ENCODE assay signal across 29 cellular contexts in the genomic region with DNA sequence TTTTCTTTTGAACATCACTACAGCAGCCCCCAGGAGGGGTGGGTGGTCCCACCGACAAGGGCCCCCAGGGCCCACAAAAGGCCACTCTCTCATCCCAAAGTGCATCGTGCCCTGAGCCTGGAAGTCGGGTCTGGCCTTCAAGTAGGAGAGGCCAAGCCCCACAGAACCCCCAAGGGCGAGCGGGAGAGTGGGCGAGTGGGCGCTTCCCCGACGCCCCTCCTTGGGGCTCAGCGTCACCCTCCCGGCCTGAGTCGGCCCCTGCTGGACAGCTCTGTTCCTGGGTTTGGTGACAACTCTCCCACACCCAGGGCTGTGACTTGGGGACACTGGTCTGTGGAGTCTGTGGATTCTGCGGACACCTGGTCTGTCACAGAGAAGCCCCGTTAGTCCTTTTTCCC. TPM values are rescaled to one million over a fixed set of nuclear protein-coding genes. Genes with fewer than 3 reads are reported as not detected.
DNase-seq lines count a peak whose midpoint lies in the region; ATAC-seq, FAIRE-seq and TF ChIP-seq lines count a peak whose summit lies in the region.
"Had no signal": no experiment of that assay in that cellular context is flagged by ENCODE, and none has a peak within 500 bp of the region (broad histone marks: within the 10 kb centered on the region; RNA-seq: fewer than 3 reads in every experiment).

No MANE protein-coding gene starts in this region.

- H2BK120ac ChIP-seq in H1 (replicated peaks; ENCODE audit: low read depth, low read length) (no peak overlapping the region), neuronal stem cell (ENCODE audit: low read depth, low read length) (peak overlapping the region; percentile 37)

- H3K27me3 ChIP-seq in heart right ventricle (no peaks in the 10 kb centered on the region), H1 (replicated peaks in 1 of 4; ENCODE audit: control insufficient read depth in 3 of 4, extremely low read depth in 1 of 4, insufficient read depth in 3 of 4, low read length in 3 of 4) (no peaks in the 10 kb centered on the region; a peak in 2 of 7 replicates), neuronal stem cell (ENCODE audit: control insufficient read depth in 3 of 3, insufficient read depth in 3 of 3, low read depth in 1 of 3, low read length in 3 of 3) (peaks cover 0 to 21% (median 0%) of the 10 kb centered on the region in 3 experiments)
- H3K27me3 ChIP-seq: gastroesophageal sphincter, pancreas had no signal

- no peak for TF ChIP-seq RAD21 in H1 (IDR thresholded peaks at IDR 0.05 in 1 of 2, conservative IDR thresholded peaks at IDR 0.05 in 1 of 2; ENCODE audit: low read depth in 2 of 2, low read length in 2 of 2)

- POLR2A ChIA-PET in H1 (lab: Charles Lee; ENCODE audit: partially characterized antibody) = interaction anchor here (0.6 to 2.3 kb wide), 3 partner anchors 45 to 51 kb away, joined by 3 to 14 read pairs (median 3); no protein-coding TSS in a partner anchor

- no peak for TF ChIP-seq CTCF in heart right ventricle (IDR thresholded peaks at IDR 0.05)
- TF ChIP-seq CTCF in H1 (IDR thresholded peaks at IDR 0.05; ENCODE audit: control extremely low read depth in 1 of 3, insufficient read depth in 1 of 3, low read depth in 1 of 3, low read length in 3 of 3) = no peak

- no peak for TF ChIP-seq POLR2A in H1 (IDR thresholded peaks at IDR 0.05; ENCODE audit: control extremely low read depth in 1 of 2, low read depth in 2 of 2, low read length in 2 of 2)

- H2BK5ac ChIP-seq in H1 (ENCODE audit: low read depth, low read length) (peak overlapping the region; percentile 81; the same call in 1 of the 2 replicates), neuronal stem cell (ENCODE audit: low read length) (no peak overlapping the region)

- H3K14ac ChIP-seq in H1 (ENCODE audit: insufficient read length) = no peak overlapping the region
- H3K14ac ChIP-seq in neuronal stem cell (ENCODE audit: low read length) = no peak overlapping the region

- H4K91ac ChIP-seq in H1 (replicated peaks; ENCODE audit: insufficient read length, low read length) (no peak overlapping the region), neuronal stem cell (ENCODE audit: low read depth, low read length, poor library complexity) (no peak overlapping the region)

- H3K18ac ChIP-seq in H1 (ENCODE audit: extremely low read depth, low read length) = no peak overlapping the region
- H3K18ac ChIP-seq in neuronal stem cell (ENCODE audit: low read length) = peak overlapping the region; percentile 79

- no peak overlapping the region for H4K5ac ChIP-seq in H1 (ENCODE audit: insufficient read length, low read depth, low read length)

- no peaks in the 10 kb centered on the region for H3K79me1 ChIP-seq in H1 (ENCODE audit: low read depth, low read length)
- peaks cover 2% of the 10 kb centered on the region for H3K79me1 ChIP-seq in neuronal stem cell (ENCODE audit: low read depth, low read length)

- intact Hi-C loops in heart right ventricle (cut with DNase I) (loop anchor here in 2 of 10 donors (5.0 kb wide), 2 partner anchors 60 to 65 kb away; no protein-coding TSS in a partner anchor), cardiac septum (cut with DNase I) (no loop called here)

- no peak overlapping the region; the same call in 1 of the 2 replicates for H4K8ac ChIP-seq in H1 (ENCODE audit: extremely low read depth, insufficient read depth, low read length)
- no peak overlapping the region for H4K8ac ChIP-seq in neuronal stem cell (ENCODE audit: low read depth, low read length)

- no peak overlapping the region for H3K4ac ChIP-seq in H1 (replicated peaks; ENCODE audit: insufficient read length, low read depth, low read length)
- no peak overlapping the region for H3K4ac ChIP-seq in neuronal stem cell (ENCODE audit: low read length)

- 93 to 94% methylated on average over 14 of the region's 14 CpGs for WGBS in heart right ventricle, 2 donors
- 90% methylated on average over 14 of the region's 14 CpGs; no CpG with 5 or more reads in 1 of the 2 experiments for WGBS in H1 (ENCODE audit: extremely low coverage in 1 of 2, insufficient coverage in 1 of 2, insufficient read length in 1 of 2, insufficient replicate concordance in 2 of 2, low coverage in 1 of 2, low lambda C conversion rate in 2 of 2, missing lambda C conversion rate in 1 of 2), 2 experiments
- WGBS in neuronal stem cell (ENCODE audit: extremely low coverage in 2 of 2, insufficient read length in 2 of 2, insufficient replicate concordance in 1 of 2), 2 donors = no CpG with 5 or more reads among the region's 14 CpGs

- H3K4me1 ChIP-seq in heart right ventricle (peaks cover 27 to 83% (median 53%) of the 10 kb centered on the region in 9 donors), H1 (replicated peaks in 1 of 4; ENCODE audit: control insufficient read depth in 3 of 4, insufficient read depth in 4 of 4, low read length in 3 of 4) (peaks cover 7 to 32% (median 19%) of the 10 kb centered on the region in 4 experiments), neuronal stem cell (ENCODE audit: control insufficient read depth in 2 of 2, insufficient read depth in 1 of 2, low read depth in 1 of 2, low read length in 2 of 2) (peaks cover 7 to 51% of the 10 kb centered on the region in 2 donors)

- no peaks in the 10 kb centered on the region for H3K23me2 ChIP-seq in H1 (ENCODE audit: low read depth, low read length)

- no peaks in the 10 kb centered on the region for H3K9me3 ChIP-seq in heart right ventricle
- no peaks in the 10 kb centered on the region for H3K9me3 ChIP-seq in H1 (ENCODE audit: insufficient read depth in 2 of 2, low read depth in 1 of 2, low read length in 1 of 2)
- no peaks in the 10 kb centered on the region for H3K9me3 ChIP-seq in neuronal stem cell (replicated peaks in 1 of 2; ENCODE audit: control insufficient read depth in 2 of 2, insufficient read depth in 1 of 2, low read depth in 1 of 2, low read length in 2 of 2)
- H3K9me3 ChIP-seq: gastroesophageal sphincter, mucosa of descending colon, pancreas had no signal

- H3K4me3 ChIP-seq in heart right ventricle (no peak overlapping the region), H1 (ENCODE audit: extremely low read depth in 1 of 4, insufficient read depth in 2 of 4, low read depth in 3 of 4, low read length in 4 of 4) (no peak overlapping the region), neuronal stem cell (ENCODE audit: low read length in 2 of 2) (no peak overlapping the region)
- H3K4me3 ChIP-seq: gastroesophageal sphincter, mucosa of descending colon, pancreas had no signal

- H2AFZ ChIP-seq in H1 (ENCODE audit: low read length) = no peak overlapping the region
- no peak overlapping the region for H2AFZ ChIP-seq in neuronal stem cell (ENCODE audit: low read length)

- no peak overlapping the region for H3K56ac ChIP-seq in H1 (replicated peaks; ENCODE audit: insufficient read length, low read depth, low read length)

- no peaks in the 10 kb centered on the region for H3K36me3 ChIP-seq in heart right ventricle
- H3K36me3 ChIP-seq in H1 (ENCODE audit: control insufficient read depth in 2 of 4, insufficient read depth in 4 of 4, low read length in 3 of 4) = no peaks in the 10 kb centered on the region
- no peaks in the 10 kb centered on the region for H3K36me3 ChIP-seq in neuronal stem cell (replicated peaks in 1 of 2; ENCODE audit: control insufficient read depth in 2 of 2, insufficient read depth in 2 of 2, low read length in 2 of 2)
- H3K36me3 ChIP-seq: gastroesophageal sphincter, pancreas had no signal

- DNase-seq in heart right ventricle (peak in 1 of 2 donors; percentile 15), cardiac septum (ENCODE audit: low spot score) (no peak), H1 (ENCODE audit: low read depth in 1 of 2, low spot score in 2 of 2) (no peak), neuronal stem cell (ENCODE audit: low spot score) (no peak), NCI-H526 treated with DMSO at 0.1 percent for 48 hours (lab: John Stamatoyannopoulos, UW) (no peak), AG20443 (ENCODE audit: low spot score) (no peak)
- no peak for DNase-seq in stimulated activated CD4-positive, alpha-beta T cell treated with anti-CD3 and anti-CD28 coated beads, Interleukin-4, amount 100 ng/mL, for 24 hours
- DNase-seq: activated CD4-positive, alpha-beta T cell treated with anti-CD3 and anti-CD28 coated beads for 4 hours; activated T-cell treated with anti-CD3 and anti-CD28 coated beads for 4 hours; anterior cingulate cortex; CD8-positive, alpha-beta T cell; central memory CD4-positive, alpha-beta T cell; GOT3; hypothalamus; immature natural killer cell; KBM-7; NCI-H1105 treated with DMSO at 0.1 percent for 48 hours; NCI-H2029 treated with DMSO at 0.1 percent for 48 hours; NCI-H69; retina; stimulated activated CD4-positive, alpha-beta T cell treated with anti-CD3 and anti-CD28 coated beads, Interleukin-2, amount 100 ng/mL, for 48 hours; substantia nigra had no signal

- TF ChIP-seq EP300 in H1 (IDR thresholded peaks at IDR 0.05; ENCODE audit: borderline replicate concordance in 1 of 2, low read depth in 2 of 2, low read length in 2 of 2) = no peak

- no peaks in the 10 kb centered on the region for H4K20me1 ChIP-seq in H1 (replicated peaks in 1 of 2; ENCODE audit: control insufficient read depth in 1 of 2, insufficient read depth in 2 of 2, low read length in 2 of 2)

- 0 out of 2 replicates have a peak overlapping the region, but pooled peaks have one; percentile 90 for H2BK12ac ChIP-seq in H1 (ENCODE audit: low read depth, low read length)
- no peak overlapping the region for H2BK12ac ChIP-seq in neuronal stem cell (ENCODE audit: low read length)

- H2BK15ac ChIP-seq in H1 (ENCODE audit: low read length) (peak overlapping the region; percentile 29; the same call in 1 of the 2 replicates), neuronal stem cell (ENCODE audit: low read length) (peak overlapping the region; percentile 82)

- H3K23ac ChIP-seq in H1 (ENCODE audit: insufficient read length) (no peak overlapping the region), neuronal stem cell (ENCODE audit: low read depth, low read length, poor library complexity) (no peak overlapping the region)

- H3K79me2 ChIP-seq in H1 (ENCODE audit: control insufficient read depth in 1 of 2, insufficient read depth in 2 of 2, low read length in 2 of 2) = no peaks in the 10 kb centered on the region

- no peak overlapping the region for H2BK20ac ChIP-seq in H1 (ENCODE audit: low read length)

- H3K27ac ChIP-seq in heart right ventricle (peak overlapping the region in 7 of 10 donors; percentile 11 to 99 (median 95)), H1 (ENCODE audit: low read depth, low read length) (no peak overlapping the region), neuronal stem cell (replicated peaks; ENCODE audit: low read length) (no peak overlapping the region)

- ATAC-seq in heart right ventricle = no peak
- ATAC-seq in HG03039 (IDR thresholded peaks at IDR 0.05; ENCODE audit: unreplicated experiment) = no peak
- ATAC-seq: CD8-positive, alpha-beta T cell; gastroesophageal sphincter; mucosa of descending colon; natural killer cell treated with Interleukin-12 subunit alpha and Interleukin-12 subunit beta and Interleukin-15 and Interleukin-18, amount 100 ng/mL, for 72 hours; pancreas had no signal

- H3K4me2 ChIP-seq in H1 (ENCODE audit: insufficient read depth in 1 of 2, low read depth in 2 of 2, low read length in 2 of 2) = no peak overlapping the region
- H3K4me2 ChIP-seq in neuronal stem cell (ENCODE audit: insufficient read depth, low read length, poor library complexity, severe bottlenecking) = no peak overlapping the region

- CTCF ChIA-PET in H1 (lab: Charles Lee; ENCODE audit: partially characterized antibody) = interaction anchor here (0.8 to 2.2 kb wide), 9 partner anchors 19 to 413 kb away, joined by 3 to 11 read pairs (median 4); no protein-coding TSS in a partner anchor

- H2AK5ac ChIP-seq in H1 (ENCODE audit: low read depth, low read length) (no peak overlapping the region), neuronal stem cell (ENCODE audit: low read depth, low read length) (peak overlapping the region; percentile 76)

- no peak for FAIRE-seq in H1 (lab: Jason Lieb, UNC)
- FAIRE-seq: A204.1, GM12892, pancreas had no signal

- H3K9ac ChIP-seq in H1 (replicated peaks in 1 of 4; ENCODE audit: extremely low read depth in 1 of 4, low read depth in 3 of 4, low read length in 3 of 4) (no peak overlapping the region), neuronal stem cell (ENCODE audit: low read depth, low read length, poor library complexity) (no peak overlapping the region)

RNA-seq across cellular contexts. Expression of a gene that starts 42.2 kb away (rescaled TPM):
- 10 to 100 TPM; 33.7 to 87.1 (median 48.8) TPM for total RNA-seq in heart right ventricle
- 10 to 100 TPM; 63.1 to 70.6 TPM for polyA plus RNA-seq in heart right ventricle
- 77.0 TPM for total RNA-seq in cardiac septum
- total RNA-seq in H1 (2021; fragmentation: NEBNext Ultra II Directional; extraction: Animal tissue kit (Norgen Biotek cat#: 25700)) = 201 and 205 TPM in 2 replicates
- polyA plus RNA-seq in H1 (2011; rRNA removed) = 145 and 239 TPM in 2 replicates
- polyA plus RNA-seq in H1 (2011; cell fraction: cytosol; rRNA removed) = 167 TPM
- 627 TPM for polyA plus RNA-seq in H1 (2011; cell fraction: nucleus; rRNA removed)
- polyA plus RNA-seq in H1 (2012, experiment 1 of 2) = 80.5 to 132 TPM (median 130 TPM) in 4 replicates
- polyA plus RNA-seq in H1 (2012, experiment 2 of 2) = 88.9 TPM
- 269 TPM for polyA plus RNA-seq in H1 (2013, experiment 1 of 2)
- 226 TPM for polyA plus RNA-seq in H1 (2013, experiment 2 of 2)
- polyA minus RNA-seq in H1 (2011; rRNA and poly(A)+ RNA removed) = 30.9 and 31.7 TPM in 2 replicates
- 90.3 TPM for polyA minus RNA-seq in H1 (2011; cell fraction: cytosol; rRNA and poly(A)+ RNA removed)
- 88.2 TPM for polyA minus RNA-seq in H1 (2011; cell fraction: nucleus; rRNA and poly(A)+ RNA removed)
- 42.5 TPM for polyA plus RNA-seq in neuronal stem cell (2013, experiment 1 of 2)
- polyA plus RNA-seq in neuronal stem cell (2013, experiment 2 of 2) = 42.1 TPM

Comparison
In these comparisons a context has a peak if more than half of its experiments do, and no peak if none do; other contexts are left out.
1. H3K27ac ChIP-seq: peak in heart right ventricle (7 of 10); none in H1 (single experiment) and neuronal stem cell (single experiment).